9 cellular contexts compared by ENCODE assay signal in genomic region chr2:207161724-207162123, GRCh38. TPM values are rescaled to one million over a fixed set of nuclear protein-coding genes. Genes with fewer than 3 reads are reported as not detected.
DNase-seq lines count a peak whose midpoint lies in the region; ATAC-seq and TF ChIP-seq lines count a peak whose summit lies in the region.
"Had no signal": no experiment of that assay in that cellular context is flagged by ENCODE, and none has a peak within 500 bp of the region (broad histone marks: within the 10 kb centered on the region; RNA-seq: fewer than 3 reads in every experiment).

No MANE protein-coding gene starts in this region.

- H3K27me3 Mint-ChIP-seq in neural crest cell (ENCODE audit: low read depth), result no peaks in the 10 kb centered on the region

- H3K27me3 ChIP-seq in Panc1 (ENCODE audit: control insufficient read depth, insufficient read depth, low read length) (no peaks in the 10 kb centered on the region), esophagus squamous epithelium (no peaks in the 10 kb centered on the region)

- peak overlapping the region; percentile 61 for H3K4me3 Mint-ChIP-seq in neural crest cell

- BruUV-seq in Panc1 (replicated peaks; lab: Mats Ljungman, UMichigan), result no TSS peak

- H3K4me1 Mint-ChIP-seq in neural crest cell, result peaks cover 62% of the 10 kb centered on the region

- no peak for TF ChIP-seq POLR2A in esophagus squamous epithelium (IDR thresholded peaks at IDR 0.05)

- TF ChIP-seq CTCF in AG10803 (conservative IDR thresholded peaks at IDR 0.05; ENCODE audit: low read length), result no peak
- TF ChIP-seq CTCF in Panc1 (IDR thresholded peaks at IDR 0.05), result no peak
- no peak for TF ChIP-seq CTCF in esophagus squamous epithelium (IDR thresholded peaks at IDR 0.05)
- no peak for TF ChIP-seq CTCF in neural crest cell (conservative IDR thresholded peaks at IDR 0.05)

- in situ Hi-C loops in Panc1 (cut with HindIII; ENCODE audit: low pct_unique_long_range_greater_than_20kb, low sequenced_read_pairs), result no loop called here

- H3K9me3 Mint-ChIP-seq in neural crest cell, result no peaks in the 10 kb centered on the region
- H3K9me3 Mint-ChIP-seq: activated T-helper 1 cell treated with anti-CD3 and anti-CD28 coated beads, Interleukin-12 subunit alpha, Interleukin-12 subunit beta, Interleukin-2, Interleukin-4 antibody, amounts not matched to agents 30 ng/mL and 10 ng/mL and 1 ng/mL, durations not matched to agents 14 hours and 24 hours and 36 hours had no signal

- intact Hi-C loops in Panc1 (cut with micrococcal nuclease; ENCODE audit: unreplicated experiment), result loop anchor here (5.0 to 10.0 kb wide), 2 partner anchors 316 to 357 kb away; no protein-coding TSS in a partner anchor
- intact Hi-C loops in esophagus squamous epithelium (cut with DNase I), result loop anchor here (10.0 kb wide), 1 partner anchor 303 kb away; no protein-coding TSS in a partner anchor
- intact Hi-C loops in head of caudate nucleus (cut with DNase I), result loop anchor here (10.0 kb wide), 1 partner anchor 117 kb away; no protein-coding TSS in a partner anchor

- no peak overlapping the region for H3K27ac Mint-ChIP-seq in neural crest cell (ENCODE audit: unreplicated experiment)
- H3K27ac Mint-ChIP-seq: activated T-helper 1 cell treated with anti-CD3 and anti-CD28 coated beads, Interleukin-12 subunit alpha, Interleukin-12 subunit beta, Interleukin-2, Interleukin-4 antibody, amounts not matched to agents 30 ng/mL and 10 ng/mL and 1 ng/mL, durations not matched to agents 14 hours and 24 hours and 36 hours had no signal

- ATAC-seq in Panc1 (no peak), GM18511 (IDR thresholded peaks at IDR 0.05; ENCODE audit: unreplicated experiment) (no peak)

- POLR2A ChIA-PET in Panc1 (lab: Charles Lee), result no interaction called here

- peak overlapping the region; percentile 93 for H3K27ac ChIP-seq in Panc1 (ENCODE audit: low read length)
- H3K27ac ChIP-seq in esophagus squamous epithelium, result peak overlapping the region; percentile 32 to 100 (median 96)

- H3K4me3 ChIP-seq in AG10803 (ENCODE audit: low read length) (peak overlapping the region; percentile 95), Panc1 (ENCODE audit: low read depth in 2 of 2, low read length in 2 of 2) (no peak overlapping the region), esophagus squamous epithelium (peak overlapping the region in 2 of 4 donors; percentile 76)

- H3K4me1 ChIP-seq in Panc1 (ENCODE audit: control insufficient read depth, insufficient read depth, low read length) (peaks cover 36% of the 10 kb centered on the region), esophagus squamous epithelium (peaks cover 0 to 73% (median 32%) of the 10 kb centered on the region in 3 donors)

- CTCF ChIA-PET in Panc1 (lab: Charles Lee), result no interaction called here

- H3K9me3 ChIP-seq in Panc1 (ENCODE audit: control insufficient read depth, insufficient read depth, low read depth, low read length) (no peaks in the 10 kb centered on the region), esophagus squamous epithelium (no peaks in the 10 kb centered on the region)

- no peaks in the 10 kb centered on the region for H3K36me3 ChIP-seq in Panc1 (ENCODE audit: control insufficient read depth, insufficient read depth, low read length)
- no peaks in the 10 kb centered on the region for H3K36me3 ChIP-seq in esophagus squamous epithelium

- 38 to 47% methylated on average over 3 of the region's 3 CpGs for WGBS in esophagus squamous epithelium, 2 donors

- no peaks in the 10 kb centered on the region for H3K36me3 Mint-ChIP-seq in neural crest cell (ENCODE audit: low read depth)

- DNase-seq in AG10803 (ENCODE audit: low read depth) (peak; percentile 67), Panc1 (ENCODE audit: low read depth, low spot score) (no peak), esophagus squamous epithelium (lab: John Stamatoyannopoulos, UW) (no peak), neural crest cell (ENCODE audit: low read depth, low spot score) (no peak), SW480 (ENCODE audit: low spot score) (no peak), head of caudate nucleus (no peak)
- no peak for DNase-seq in activated effector memory CD4-positive, alpha-beta T cell treated with anti-CD3 and anti-CD28 coated beads, Interleukin-2, amount 50 U/mL, for 16 hours

RNA-seq across cellular contexts. Expression of gene KLF7, which starts 4.0 kb away (rescaled TPM):
- total RNA-seq in Panc1 (2021; ENCODE audit: unreplicated experiment) (17.1 TPM), esophagus squamous epithelium (10 to 100 TPM in 3 of 4 donors, 1 to 10 TPM in 1; 6.5 to 24.8 (median 15.2) TPM), neural crest cell (17.4 and 18.4 TPM in 2 replicates)
- 9.4 TPM for polyA plus RNA-seq in Panc1 (2012; ENCODE audit: insufficient read length)
